Comparison of ENCODE assay signal across 33 cellular contexts in the genomic region with DNA sequence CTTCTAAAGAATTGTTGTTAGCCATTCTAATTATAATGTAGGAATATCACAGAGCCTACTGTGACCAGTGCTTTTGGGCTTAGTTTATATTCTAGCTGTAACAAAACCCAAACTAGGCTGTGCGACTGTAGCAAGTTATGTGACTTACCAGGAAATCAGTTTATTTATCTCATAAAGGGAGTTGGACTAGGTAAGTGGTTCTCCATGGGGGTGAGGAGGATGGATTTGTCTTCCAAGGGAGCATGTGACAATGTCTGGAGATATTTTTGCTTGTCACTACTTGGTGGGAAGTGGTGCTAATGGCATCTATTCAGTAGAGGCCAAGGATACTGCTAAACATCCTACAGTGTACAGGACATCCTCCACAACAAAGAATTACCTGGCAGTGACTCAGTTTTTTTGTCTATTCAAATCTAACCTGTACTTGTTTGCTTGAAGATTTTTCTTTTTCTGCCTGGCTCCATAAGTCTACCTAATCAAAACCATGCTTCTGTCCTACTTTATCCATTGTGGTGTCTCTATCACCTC. TPM values are rescaled to one million over a fixed set of nuclear protein-coding genes. Genes with fewer than 3 reads are reported as not detected.
A peak's percentile ranks its signal among the peaks of the same experiment; 100 is the strongest.
DNase-seq lines count a peak whose midpoint lies in the region; ATAC-seq, FAIRE-seq and TF ChIP-seq lines count a peak whose summit lies in the region.
"Had no signal": no experiment of that assay in that cellular context is flagged by ENCODE, and none has a peak within 500 bp of the region (broad histone marks: within the 10 kb centered on the region; RNA-seq: fewer than 3 reads in every experiment).

No MANE protein-coding gene starts in this region.

- TF ChIP-seq CTCF in neutrophil (IDR thresholded peaks at IDR 0.05) = no peak

- peak overlapping the region; percentile 19 for H3K27ac ChIP-seq in neutrophil
- H3K27ac ChIP-seq: coronary artery, KMS-11, lower lobe of right lung, ovary, suprapubic skin, upper lobe of right lung had no signal

- intact Hi-C loops in sciatic nerve (cut with DNase I) = no loop called here

- H3K36me3 Mint-ChIP-seq in activated T-cell treated with anti-CD3 and anti-CD28 coated beads, Interleukin-2, amount 50 U/mL, for 72 hours (ENCODE audit: insufficient read depth in 2 of 2) = peaks cover 2 to 3% of the 10 kb centered on the region in 2 donors

- H3K27me3 Mint-ChIP-seq in activated T-cell treated with anti-CD3 and anti-CD28 coated beads, Interleukin-2, amount 50 U/mL, for 72 hours (ENCODE audit: low read depth) = no peaks in the 10 kb centered on the region
- H3K27me3 Mint-ChIP-seq: activated CD4-positive, alpha-beta memory T cell treated with anti-CD3 and anti-CD28 coated beads, Interleukin-2, amount 10 ng/mL, durations not matched to agents 7 days and 5 days; activated naive CD8-positive, alpha-beta T cell treated with anti-CD3 and anti-CD28 coated beads for 36 hours had no signal

- no peak overlapping the region for H3K4me3 ChIP-seq in neutrophil (ENCODE audit: low read depth in 1 of 2, low read length in 1 of 2)
- H3K4me3 ChIP-seq: coronary artery, lower lobe of right lung, mucosa of descending colon, ovary, suprapubic skin, upper lobe of right lung had no signal

- no peaks in the 10 kb centered on the region for H3K36me3 ChIP-seq in neutrophil
- H3K36me3 ChIP-seq: lower lobe of right lung, ovary, suprapubic skin, upper lobe of right lung had no signal

- no peak for DNase-seq in activated T-cell treated with anti-CD3 and anti-CD28 coated beads, Interleukin-2, amount 50 U/mL, for 72 hours
- no peak for DNase-seq in activated T-cell treated with anti-CD3 and anti-CD28 coated beads, Interleukin-2, amount 50 U/mL, for 1 hour
- no peak for DNase-seq in GM18507 (ENCODE audit: extremely low spot score, insufficient read length, low read depth)
- DNase-seq in cerebellar cortex (ENCODE audit: low spot score) = peak; percentile 25
- no peak for DNase-seq in sciatic nerve (ENCODE audit: low spot score)
- DNase-seq in NCI-H226 = no peak
- DNase-seq: activated CD4-positive, alpha-beta memory T cell treated with anti-CD3 and anti-CD28 coated beads, Interleukin-2, amount 10 ng/mL, durations not matched to agents 7 days and 5 days; activated CD8-positive, alpha-beta memory T cell treated with anti-CD3 and anti-CD28 coated beads, Interleukin-2, amount 50 U/mL, for 48 hours; activated naive CD8-positive, alpha-beta T cell treated with anti-CD3 and anti-CD28 coated beads for 36 hours; aorta; lower lobe of right lung; MM.1S; mucosa of descending colon; NCI-H1105 treated with DMSO at 0.1 percent for 48 hours; NCI-H187 treated with DMSO at 0.1 percent for 48 hours; NCI-H524; nephron progenitor cell; ovary; PC-3; SK-N-SH; stimulated activated CD4-positive, alpha-beta T cell treated with anti-CD3 and anti-CD28 coated beads, Interleukin-1b, Interleukin-23, amount 100 ng/mL, for 48 hours; stimulated activated naive CD4-positive, alpha-beta T cell treated with Interleukin-2 at 50 U/mL for 16 hours; upper lobe of right lung had no signal

- no peak overlapping the region for H3K4me3 Mint-ChIP-seq in activated T-cell treated with anti-CD3 and anti-CD28 coated beads, Interleukin-2, amount 50 U/mL, for 72 hours
- H3K4me3 Mint-ChIP-seq: activated CD4-positive, alpha-beta memory T cell treated with anti-CD3 and anti-CD28 coated beads, Interleukin-2, amount 10 ng/mL, durations not matched to agents 7 days and 5 days; activated naive CD8-positive, alpha-beta T cell treated with anti-CD3 and anti-CD28 coated beads for 36 hours; CD14-positive monocyte; nephron progenitor cell had no signal

- peaks cover 0 to 14% of the 10 kb centered on the region in 2 experiments for H3K4me1 ChIP-seq in neutrophil (ENCODE audit: control insufficient read depth in 1 of 2, insufficient read depth in 1 of 2, low read depth in 1 of 2, low read length in 1 of 2)

- H3K9me3 Mint-ChIP-seq in activated T-cell treated with anti-CD3 and anti-CD28 coated beads, Interleukin-2, amount 50 U/mL, for 72 hours = no peaks in the 10 kb centered on the region
- H3K9me3 Mint-ChIP-seq: activated CD4-positive, alpha-beta memory T cell treated with anti-CD3 and anti-CD28 coated beads, Interleukin-2, amount 10 ng/mL, durations not matched to agents 7 days and 5 days; activated naive CD8-positive, alpha-beta T cell treated with anti-CD3 and anti-CD28 coated beads for 36 hours; activated T-helper 2 cell treated with anti-CD3 and anti-CD28 coated beads, Interferon-gamma antibody, Interleukin-2, Interleukin-4, amounts not matched to agents 10 μg/mL and 5 μg/mL and 100 μg/mL, durations not matched to agents 14 hours and 24 hours and 36 hours; nephron progenitor cell had no signal

- no peaks in the 10 kb centered on the region for H3K27me3 ChIP-seq in neutrophil
- H3K27me3 ChIP-seq: ovary, suprapubic skin, upper lobe of right lung had no signal

- peak overlapping the region; percentile 79 for H3K27ac Mint-ChIP-seq in activated T-cell treated with anti-CD3 and anti-CD28 coated beads, Interleukin-2, amount 50 U/mL, for 72 hours
- H3K27ac Mint-ChIP-seq: activated CD4-positive, alpha-beta memory T cell treated with anti-CD3 and anti-CD28 coated beads, Interleukin-2, amount 10 ng/mL, durations not matched to agents 7 days and 5 days; activated naive CD8-positive, alpha-beta T cell treated with anti-CD3 and anti-CD28 coated beads for 36 hours; activated T-helper 2 cell treated with anti-CD3 and anti-CD28 coated beads, Interferon-gamma antibody, Interleukin-2, Interleukin-4, amounts not matched to agents 10 μg/mL and 5 μg/mL and 100 μg/mL, durations not matched to agents 14 hours and 24 hours and 36 hours; nephron progenitor cell had no signal

- peaks cover 43% of the 10 kb centered on the region for H3K4me1 Mint-ChIP-seq in activated T-cell treated with anti-CD3 and anti-CD28 coated beads, Interleukin-2, amount 50 U/mL, for 72 hours (ENCODE audit: low read depth)

- FAIRE-seq in GM18507 (lab: Jason Lieb, UNC) = peak; percentile 44
- FAIRE-seq: A204.1, frontal cortex, TTC549 had no signal

- no peak for ATAC-seq in activated T-cell treated with anti-CD3 and anti-CD28 coated beads, Interleukin-2, amount 50 U/mL, for 72 hours (replicated peaks in 1 of 2)
- ATAC-seq in sciatic nerve (no peak), GM21360 (IDR thresholded peaks at IDR 0.05; ENCODE audit: unreplicated experiment) (no peak)
- ATAC-seq: mucosa of descending colon, PC-3, upper lobe of right lung had no signal

- no peaks in the 10 kb centered on the region for H3K9me3 ChIP-seq in neutrophil
- H3K9me3 ChIP-seq: lower lobe of right lung, mucosa of descending colon, ovary, SK-N-SH, suprapubic skin, upper lobe of right lung had no signal

RNA-seq across cellular contexts. Expression of a gene that starts 32.5 kb away (rescaled TPM):
- 100 to 1,000 TPM in 1 of 2 donors, 10 to 100 TPM in 1; 93.9 to 114 TPM for total RNA-seq in activated T-cell treated with anti-CD3 and anti-CD28 coated beads, Interleukin-2, amount 50 U/mL, for 72 hours
- total RNA-seq in sciatic nerve = 58.9 TPM
